Comparison of ENCODE assay signal across 9 cellular contexts in the genomic region with DNA sequence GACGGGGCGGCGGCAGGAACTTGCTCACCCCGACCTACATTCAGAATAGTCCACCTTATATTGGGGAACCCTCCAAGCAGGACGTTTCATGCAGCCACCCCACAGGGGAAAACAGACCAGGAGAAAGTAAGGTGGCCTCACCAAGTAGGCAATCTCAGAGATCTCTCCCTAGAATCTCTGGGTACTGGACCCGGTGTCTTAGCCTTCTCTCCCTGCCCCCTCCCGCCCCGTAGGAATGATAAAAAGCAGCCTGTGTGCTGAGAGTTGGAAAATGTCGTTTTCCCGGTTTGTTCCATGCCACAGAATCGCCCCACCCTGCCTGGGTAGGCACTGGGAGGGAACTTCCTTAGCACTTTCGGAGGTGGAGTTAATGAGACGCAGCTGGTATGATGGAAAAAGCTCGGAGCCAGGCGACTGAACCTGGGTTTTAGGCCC. TPM values are rescaled to one million over a fixed set of nuclear protein-coding genes. Genes with fewer than 3 reads are reported as not detected.
DNase-seq lines count a peak whose midpoint lies in the region; ATAC-seq and TF ChIP-seq lines count a peak whose summit lies in the region.
"Had no signal": no experiment of that assay in that cellular context is flagged by ENCODE, and none has a peak within 500 bp of the region (broad histone marks: within the 10 kb centered on the region; RNA-seq: fewer than 3 reads in every experiment).

No MANE protein-coding gene starts in this region.

- H3K27ac Mint-ChIP-seq in activated CD4-positive, alpha-beta T cell treated with anti-CD3 and anti-CD28 coated beads, Interleukin-2, amount 10 ng/mL, durations not matched to agents 24 days and 14 days, result peak overlapping the region; percentile 80
- H3K27ac Mint-ChIP-seq in endothelial cell (ENCODE audit: unreplicated experiment) (peak overlapping the region; percentile 100), mesothelial cell of epicardium (peak overlapping the region; percentile 100)

- TF ChIP-seq CTCF in Panc1 (IDR thresholded peaks at IDR 0.05), result no peak
- TF ChIP-seq CTCF in endothelial cell (IDR thresholded peaks at IDR 0.05; ENCODE audit: unreplicated experiment), result no peak
- TF ChIP-seq CTCF in mesothelial cell of epicardium (IDR thresholded peaks at IDR 0.05; ENCODE audit: unreplicated experiment), result no peak

- H3K4me3 ChIP-seq in Panc1 (ENCODE audit: low read depth in 2 of 2, low read length in 2 of 2), result peak overlapping the region; percentile 82 to 92
- H3K4me3 ChIP-seq: GM12878 had no signal

- CTCF ChIA-PET in Panc1 (lab: Charles Lee), result interaction anchor here (0.7 to 1.3 kb wide), 4 partner anchors 31 to 76 kb away, joined by 3 to 11 read pairs (median 5); no protein-coding TSS in a partner anchor

- H3K36me3 ChIP-seq in Panc1 (ENCODE audit: control insufficient read depth, insufficient read depth, low read length), result no peaks in the 10 kb centered on the region; the same call in 1 of the 2 replicates

- DNase-seq in activated CD4-positive, alpha-beta T cell treated with anti-CD3 and anti-CD28 coated beads, Interleukin-2, amount 10 ng/mL, durations not matched to agents 24 days and 14 days, result no peak
- no peak for DNase-seq in activated CD4-positive, alpha-beta T cell treated with anti-CD3 and anti-CD28 coated beads, Interleukin-2, amount 50 U/mL, for 1 hour
- no peak for DNase-seq in Panc1 (ENCODE audit: low read depth, low spot score)
- peak; percentile 55 for DNase-seq in endothelial cell (ENCODE audit: low spot score)
- DNase-seq in mesothelial cell of epicardium (ENCODE audit: low spot score in 2 of 2, unreplicated experiment in 2 of 2), result peak in 1 of 2 experiments; percentile 42

- peaks cover 59% of the 10 kb centered on the region for H3K27me3 Mint-ChIP-seq in activated CD4-positive, alpha-beta T cell treated with anti-CD3 and anti-CD28 coated beads, Interleukin-2, amount 10 ng/mL, durations not matched to agents 24 days and 14 days
- H3K27me3 Mint-ChIP-seq in endothelial cell (ENCODE audit: unreplicated experiment), result peaks cover 16% of the 10 kb centered on the region
- H3K27me3 Mint-ChIP-seq in mesothelial cell of epicardium (ENCODE audit: low read depth), result no peaks in the 10 kb centered on the region

- H3K4me3 Mint-ChIP-seq in activated CD4-positive, alpha-beta T cell treated with anti-CD3 and anti-CD28 coated beads, Interleukin-2, amount 10 ng/mL, durations not matched to agents 24 days and 14 days, result peak overlapping the region; percentile 93
- peak overlapping the region; percentile 98 for H3K4me3 Mint-ChIP-seq in endothelial cell (ENCODE audit: unreplicated experiment)
- peak overlapping the region; percentile 82 for H3K4me3 Mint-ChIP-seq in mesothelial cell of epicardium

- POLR2A ChIA-PET in Panc1 (lab: Charles Lee), result interaction anchor here (0.5 to 1.9 kb wide), 12 partner anchors 9 to 145 kb away, joined by 3 to 13 read pairs (median 4); partner anchors contain the start of gene CENPF

- peak overlapping the region; percentile 99 for H3K27ac ChIP-seq in Panc1 (ENCODE audit: low read length)

- peaks cover 16% of the 10 kb centered on the region for H3K4me1 Mint-ChIP-seq in activated CD4-positive, alpha-beta T cell treated with anti-CD3 and anti-CD28 coated beads, Interleukin-2, amount 10 ng/mL, durations not matched to agents 24 days and 14 days
- H3K4me1 Mint-ChIP-seq in endothelial cell (ENCODE audit: unreplicated experiment) (peaks cover 37% of the 10 kb centered on the region), mesothelial cell of epicardium (peaks cover 51% of the 10 kb centered on the region)

- ATAC-seq in Panc1, result peak; percentile 66
- no peak for ATAC-seq in GM18870 (IDR thresholded peaks at IDR 0.05; ENCODE audit: unreplicated experiment)
- no peak for ATAC-seq in GM18868 (IDR thresholded peaks at IDR 0.05; ENCODE audit: unreplicated experiment)
- ATAC-seq in GM21717 (IDR thresholded peaks at IDR 0.05; ENCODE audit: unreplicated experiment), result no peak

- H3K4me1 ChIP-seq in Panc1 (ENCODE audit: control insufficient read depth, insufficient read depth, low read length), result peaks cover 35% of the 10 kb centered on the region

- BruUV-seq in Panc1 (replicated peaks; lab: Mats Ljungman, UMichigan), result TSS peak; percentile 95

- no peaks in the 10 kb centered on the region for H3K9me3 ChIP-seq in Panc1 (ENCODE audit: control insufficient read depth, insufficient read depth, low read depth, low read length)

- no peaks in the 10 kb centered on the region for H3K27me3 ChIP-seq in Panc1 (ENCODE audit: control insufficient read depth, insufficient read depth, low read length)

- intact Hi-C loops in activated CD4-positive, alpha-beta T cell treated with anti-CD3 and anti-CD28 coated beads, Interleukin-2, amount 10 ng/mL, durations not matched to agents 24 days and 14 days (cut with micrococcal nuclease), result loop anchor here (5.0 kb wide), 1 partner anchor 110 kb away; no protein-coding TSS in a partner anchor
- intact Hi-C loops in Panc1 (cut with micrococcal nuclease; ENCODE audit: unreplicated experiment), result no loop called here

- peaks cover 2% of the 10 kb centered on the region for H3K36me3 Mint-ChIP-seq in activated CD4-positive, alpha-beta T cell treated with anti-CD3 and anti-CD28 coated beads, Interleukin-2, amount 10 ng/mL, durations not matched to agents 24 days and 14 days (ENCODE audit: low read depth)
- no peaks in the 10 kb centered on the region for H3K36me3 Mint-ChIP-seq in endothelial cell (ENCODE audit: low read depth, unreplicated experiment)
- H3K36me3 Mint-ChIP-seq in mesothelial cell of epicardium, result no peaks in the 10 kb centered on the region

- in situ Hi-C loops in Panc1 (cut with HindIII; ENCODE audit: low pct_unique_long_range_greater_than_20kb, low sequenced_read_pairs), result no loop called here

- no peaks in the 10 kb centered on the region for H3K9me3 Mint-ChIP-seq in activated CD4-positive, alpha-beta T cell treated with anti-CD3 and anti-CD28 coated beads, Interleukin-2, amount 10 ng/mL, durations not matched to agents 24 days and 14 days
- H3K9me3 Mint-ChIP-seq in endothelial cell (ENCODE audit: unreplicated experiment) (no peaks in the 10 kb centered on the region), mesothelial cell of epicardium (no peaks in the 10 kb centered on the region)

RNA-seq across cellular contexts. Expression of gene PTPN14, which starts 0.8 kb away (rescaled TPM):
- total RNA-seq in activated CD4-positive, alpha-beta T cell treated with anti-CD3 and anti-CD28 coated beads, Interleukin-2, amount 10 ng/mL, durations not matched to agents 24 days and 14 days, result 29.7 and 29.9 TPM in 2 replicates
- total RNA-seq in Panc1 (2021; ENCODE audit: unreplicated experiment), result 209 TPM
- polyA plus RNA-seq in Panc1 (2012; ENCODE audit: insufficient read length), result 50.0 TPM
- total RNA-seq in endothelial cell (ENCODE audit: unreplicated experiment), result 46.3 TPM
- total RNA-seq in mesothelial cell of epicardium, result 71.8 to 75.8 TPM (median 74.9 TPM) in 3 replicates

RNA-seq across cellular contexts. Expression of gene CENPF, which starts 50.8 kb away (rescaled TPM):
- 54.4 and 63.0 TPM in 2 replicates for total RNA-seq in activated CD4-positive, alpha-beta T cell treated with anti-CD3 and anti-CD28 coated beads, Interleukin-2, amount 10 ng/mL, durations not matched to agents 24 days and 14 days
- total RNA-seq in Panc1 (2021; ENCODE audit: unreplicated experiment) (156 TPM), endothelial cell (ENCODE audit: unreplicated experiment) (20.8 TPM), mesothelial cell of epicardium (54.3 to 58.1 TPM (median 56.4 TPM) in 3 replicates)
- 31.3 TPM for polyA plus RNA-seq in Panc1 (2012; ENCODE audit: insufficient read length)
